Comparison of ENCODE assay signal across 25 cellular contexts in genomic region chr4:147566762-147567161, GRCh38. TPM values are rescaled to one million over a fixed set of nuclear protein-coding genes. Genes with fewer than 3 reads are reported as not detected.
DNase-seq lines count a peak whose midpoint lies in the region; ATAC-seq and TF ChIP-seq lines count a peak whose summit lies in the region.
"Had no signal": no experiment of that assay in that cellular context is flagged by ENCODE, and none has a peak within 500 bp of the region (broad histone marks: within the 10 kb centered on the region; RNA-seq: fewer than 3 reads in every experiment).

No MANE protein-coding gene starts in this region.

- no peak overlapping the region for H4K8ac ChIP-seq in IMR-90 (ENCODE audit: low read depth in 2 of 2, low read length in 2 of 2)

- no peak overlapping the region for H2BK20ac ChIP-seq in IMR-90 (ENCODE audit: low read depth, low read length)

- no TSS peak for BruUV-seq in IMR-90 (replicated peaks; lab: Mats Ljungman, UMichigan)
- BruUV-seq in Calu3 (replicated peaks; lab: Mats Ljungman, UMichigan) = no TSS peak

- no peak for TF ChIP-seq EP300 in esophagus muscularis mucosa (IDR thresholded peaks at IDR 0.05)

- H3K23ac ChIP-seq in IMR-90 (ENCODE audit: low read depth, low read length) = no peak overlapping the region

- no peak overlapping the region for H2AFZ ChIP-seq in GM23338
- no peak overlapping the region for H2AFZ ChIP-seq in IMR-90 (replicated peaks; ENCODE audit: low read length, poor library complexity)

- no peak overlapping the region for H3K4me3 Mint-ChIP-seq in GM23338
- H3K4me3 Mint-ChIP-seq in Calu3 (ENCODE audit: low read depth, unreplicated experiment) = no peak overlapping the region
- H3K4me3 Mint-ChIP-seq: B cell; CD4-positive, alpha-beta T cell; CD8-positive, alpha-beta T cell had no signal

- H3F3A ChIP-seq in GM23338 (replicated peaks; ENCODE audit: low read depth) = no peaks in the 10 kb centered on the region

- H3K9ac ChIP-seq in IMR-90 (ENCODE audit: low read depth, low read length) = no peak overlapping the region
- H3K9ac ChIP-seq: BLaER1 treated with 17β-estradiol and CSF1 and Interleukin-3, amounts not matched to agents 10 nM and 100 nM had no signal

- no peak for DNase-seq in GM23338 (ENCODE audit: low spot score)
- no peak for DNase-seq in IMR-90
- peak; percentile 29 for DNase-seq in esophagus muscularis mucosa (ENCODE audit: extremely low spot score)
- peak; percentile 55 for DNase-seq in kidney tubule cell (ENCODE audit: low spot score)
- DNase-seq in NCI-H345 (lab: John Stamatoyannopoulos, UW) = no peak
- DNase-seq in Calu3 = no peak
- DNase-seq: AML-193; Caco-2; CD4-positive, alpha-beta T cell; CD8-positive, alpha-beta T cell; DMS 273 treated with DMSO at 0.1 percent for 48 hours; DMS153; DMS53; DMS79; DND-41; EL; GDM1 had no signal

- H3K27me3 Mint-ChIP-seq in GM23338 (ENCODE audit: insufficient read depth, low read depth, poor library complexity) = no peaks in the 10 kb centered on the region
- H3K27me3 Mint-ChIP-seq in Calu3 (ENCODE audit: unreplicated experiment) = no peaks in the 10 kb centered on the region
- H3K27me3 Mint-ChIP-seq: B cell had no signal

- H3K27ac ChIP-seq in GM23338 (ENCODE audit: low read depth) (no peak overlapping the region), IMR-90 (ENCODE audit: insufficient read depth, low read length) (no peak overlapping the region), esophagus muscularis mucosa (replicated peaks in 1 of 4) (no peak overlapping the region)
- H3K27ac ChIP-seq: 22Rv1; A549; BLaER1 treated with 17β-estradiol and CSF1 and Interleukin-3, amounts not matched to agents 10 nM and 100 nM; C4-2B had no signal

- H3K4me3 ChIP-seq in GM23338 (no peak overlapping the region), IMR-90 (ENCODE audit: insufficient read depth, low read depth, low read length) (no peak overlapping the region), esophagus muscularis mucosa (no peak overlapping the region)
- H3K4me3 ChIP-seq: A549; BLaER1 treated with 17β-estradiol and CSF1 and Interleukin-3, amounts not matched to agents 10 nM and 100 nM; GM12878 had no signal

- no peak overlapping the region for H4K5ac ChIP-seq in IMR-90 (ENCODE audit: low read depth, low read length)

- in situ Hi-C loops in IMR-90 (cut with MboI; ENCODE audit: low sequenced_read_pairs) = no loop called here

- no peaks in the 10 kb centered on the region for H3K36me3 ChIP-seq in GM23338 (ENCODE audit: insufficient read depth)
- no peaks in the 10 kb centered on the region for H3K36me3 ChIP-seq in IMR-90 (ENCODE audit: control insufficient read depth, insufficient read depth, low read length)
- no peaks in the 10 kb centered on the region for H3K36me3 ChIP-seq in esophagus muscularis mucosa
- H3K36me3 ChIP-seq: BLaER1 treated with 17β-estradiol and CSF1 and Interleukin-3, amounts not matched to agents 10 nM and 100 nM had no signal

- intact Hi-C loops in IMR-90 (cut with micrococcal nuclease) = no loop called here
- intact Hi-C loops in esophagus muscularis mucosa (cut with DNase I) = no loop called here
- intact Hi-C loops in Calu3 (cut with micrococcal nuclease; ENCODE audit: unreplicated experiment) = no loop called here

- H3K4me1 ChIP-seq in GM23338 (ENCODE audit: insufficient read depth) (no peaks in the 10 kb centered on the region), IMR-90 (ENCODE audit: control insufficient read depth, insufficient read depth, low read length) (peaks cover 3% of the 10 kb centered on the region; the same call in 1 of the 2 replicates), esophagus muscularis mucosa (no peaks in the 10 kb centered on the region)
- H3K4me1 ChIP-seq: A549; BLaER1 treated with 17β-estradiol and CSF1 and Interleukin-3, amounts not matched to agents 10 nM and 100 nM; Caco-2 had no signal

- no peak for TF ChIP-seq CTCF in GM23338 (conservative IDR thresholded peaks at IDR 0.05; ENCODE audit: low read depth in 2 of 2)
- no peak for TF ChIP-seq CTCF in IMR-90 (conservative IDR thresholded peaks at IDR 0.05; ENCODE audit: low read depth, low read length)
- no peak for TF ChIP-seq CTCF in esophagus muscularis mucosa (IDR thresholded peaks at IDR 0.05)
- no peak for TF ChIP-seq CTCF in Calu3 (IDR thresholded peaks at IDR 0.05; ENCODE audit: unreplicated experiment)

- H2BK15ac ChIP-seq in IMR-90 (ENCODE audit: low read depth, low read length) = 0 out of 3 replicates have a peak overlapping the region, but pooled peaks have one; percentile 28

- H3K9me3 Mint-ChIP-seq in GM23338 (peaks cover 10% of the 10 kb centered on the region; the same call in 2 of the 3 replicates), Calu3 (ENCODE audit: low read depth, unreplicated experiment) (no peaks in the 10 kb centered on the region)
- H3K9me3 Mint-ChIP-seq: CD4-positive, alpha-beta T cell had no signal

- no peaks in the 10 kb centered on the region for H4K20me1 ChIP-seq in GM23338 (replicated peaks; ENCODE audit: insufficient read depth)
- H4K20me1 ChIP-seq in IMR-90 (ENCODE audit: insufficient read depth, low read length) = no peaks in the 10 kb centered on the region
- H4K20me1 ChIP-seq: BLaER1 treated with 17β-estradiol and CSF1 and Interleukin-3, amounts not matched to agents 10 nM and 100 nM had no signal

- no peaks in the 10 kb centered on the region for H3K9me2 ChIP-seq in GM23338 (ENCODE audit: insufficient read depth)

- H3K4me2 ChIP-seq in GM23338 (no peak overlapping the region), IMR-90 (ENCODE audit: low read depth, low read length) (no peak overlapping the region)
- H3K4me2 ChIP-seq: A549; BLaER1 treated with 17β-estradiol and CSF1 and Interleukin-3, amounts not matched to agents 10 nM and 100 nM had no signal

- H3K18ac ChIP-seq in IMR-90 (ENCODE audit: low read depth, low read length) = no peak overlapping the region

- no peaks in the 10 kb centered on the region for H3K79me2 ChIP-seq in GM23338 (replicated peaks; ENCODE audit: insufficient read depth)

- POLR2A ChIA-PET in IMR-90 (lab: Charles Lee; ENCODE audit: unreplicated experiment) = interaction anchor here (0.6 kb wide), 1 partner anchor 32 kb away, joined by 3 read pairs; no protein-coding TSS in a partner anchor

- TF ChIP-seq RAD21 in IMR-90 (IDR thresholded peaks at IDR 0.05; ENCODE audit: low read length) = no peak

- H3K79me1 ChIP-seq in IMR-90 (ENCODE audit: low read depth in 1 of 2, low read length in 2 of 2) = no peaks in the 10 kb centered on the region

- H3K4me1 Mint-ChIP-seq in GM23338 (peaks cover 10% of the 10 kb centered on the region; the same call in 1 of the 3 replicates), Calu3 (ENCODE audit: low read depth, unreplicated experiment) (no peaks in the 10 kb centered on the region)
- H3K4me1 Mint-ChIP-seq: B cell had no signal

- no peak overlapping the region for H4K91ac ChIP-seq in IMR-90 (ENCODE audit: insufficient read depth, low read depth, low read length)

- dilution Hi-C loops in IMR-90 (cut with HindIII; ENCODE audit: low sequenced_read_pairs, unreplicated experiment) = no loop called here

- no peak overlapping the region for H2BK120ac ChIP-seq in IMR-90 (ENCODE audit: low read depth, low read length)

- H3K9me1 ChIP-seq in IMR-90 (ENCODE audit: insufficient read depth, low read length) = no peaks in the 10 kb centered on the region

- H3K27me3 ChIP-seq in GM23338 (ENCODE audit: insufficient read depth) (no peaks in the 10 kb centered on the region), IMR-90 (ENCODE audit: control insufficient read depth, insufficient read depth, low read length) (no peaks in the 10 kb centered on the region), esophagus muscularis mucosa (no peaks in the 10 kb centered on the region)
- H3K27me3 ChIP-seq: BLaER1 treated with 17β-estradiol and CSF1 and Interleukin-3, amounts not matched to agents 10 nM and 100 nM had no signal

- no peak overlapping the region for H2AK5ac ChIP-seq in IMR-90 (ENCODE audit: low read depth, low read length)

- H3K36me3 Mint-ChIP-seq in GM23338 (ENCODE audit: low read depth) (no peaks in the 10 kb centered on the region), Calu3 (ENCODE audit: insufficient read depth, unreplicated experiment) (no peaks in the 10 kb centered on the region)
- H3K36me3 Mint-ChIP-seq: CD8-positive, alpha-beta T cell had no signal

- CTCF ChIA-PET in IMR-90 (lab: Yijun Ruan, JAX) = no interaction called here
- CTCF ChIA-PET in Calu3 (lab: Charles Lee) = no interaction called here

- no peak overlapping the region for H2BK5ac ChIP-seq in IMR-90 (ENCODE audit: low read depth, low read length, poor library complexity, severe bottlenecking)

- H3K9me3 ChIP-seq in IMR-90 (ENCODE audit: control insufficient read depth, insufficient read depth, low read length) (no peaks in the 10 kb centered on the region), esophagus muscularis mucosa (peaks cover 0 to 7% (median 3%) of the 10 kb centered on the region in 4 donors)
- H3K9me3 ChIP-seq: A549, Caco-2 had no signal

- no peak overlapping the region for H2AK9ac ChIP-seq in IMR-90 (replicated peaks; ENCODE audit: low read depth, low read length, poor library complexity)

- H3K4ac ChIP-seq in IMR-90 (ENCODE audit: low read depth, low read length) = no peak overlapping the region

- TF ChIP-seq POLR2A in IMR-90 (IDR thresholded peaks at IDR 0.05; ENCODE audit: low read depth, low read length) (no peak), esophagus muscularis mucosa (IDR thresholded peaks at IDR 0.05; ENCODE audit: low read depth) (no peak)

- ATAC-seq in GM23338 = peak; percentile 25; the same call in 1 of the 3 replicates
- no peak for ATAC-seq in IMR-90 (ENCODE audit: low read depth)
- no peak for ATAC-seq in HG02623 (IDR thresholded peaks at IDR 0.05; ENCODE audit: unreplicated experiment)
- ATAC-seq in HG02798 (IDR thresholded peaks at IDR 0.05; ENCODE audit: poor library complexity, unreplicated experiment) = no peak
- ATAC-seq: A549; CD8-positive, alpha-beta T cell; GM12878 had no signal

- H3K56ac ChIP-seq in IMR-90 (ENCODE audit: extremely low read depth, insufficient read depth, low read length) = no peak overlapping the region

- no peak overlapping the region for H3K14ac ChIP-seq in IMR-90 (replicated peaks; ENCODE audit: low read depth, low read length)

- no peak overlapping the region for H3K27ac Mint-ChIP-seq in GM23338
- no peak overlapping the region for H3K27ac Mint-ChIP-seq in Calu3 (ENCODE audit: unreplicated experiment)
- H3K27ac Mint-ChIP-seq: B cell; CD4-positive, alpha-beta T cell; CD8-positive, alpha-beta T cell had no signal

TF ChIP-seq in GM23338, 12 proteins besides CTCF, POLR2A, EP300 and RAD21 (continues in another document):
- TF ChIP-seq ZNF331 (CRISPR knock-in tag; IDR thresholded peaks at IDR 0.05; ENCODE audit: low read depth) (no peak), JUNB (IDR thresholded peaks at IDR 0.05; ENCODE audit: unreplicated experiment) (no peak)

TF ChIP-seq in IMR-90, 13 proteins besides CTCF, POLR2A, EP300 and RAD21 (continues in another document):
- no peak for TF ChIP-seq SMC3 (IDR thresholded peaks at IDR 0.05; ENCODE audit: low read depth, low read length)

RNA-seq across cellular contexts. Expression of gene TMEM184C, which starts 50.4 kb away (rescaled TPM):
- 42.2 TPM in 2 replicates for total RNA-seq in GM23338 (2014; rRNA removed; shearing (Covaris generic))
- polyA plus RNA-seq in GM23338 (2016; fragmentation: Nextera tagmentation; extraction: Ambion mirVana) (12.6 and 15.1 TPM in 2 replicates), IMR-90 (2012; rRNA removed) (13.5 and 17.4 TPM in 2 replicates)
- total RNA-seq in IMR-90 (2012; rRNA removed) (67.6 and 71.7 TPM in 2 replicates), esophagus muscularis mucosa (10 to 100 TPM; 15.4 to 22.1 (median 16.6) TPM), Calu3 (2022) (23.3 and 30.1 TPM in 2 replicates)
- polyA plus RNA-seq in IMR-90 (2012; cell fraction: cytosol; rRNA removed) = 12.7 TPM in 2 replicates
- 5.8 and 14.3 TPM in 2 replicates for polyA plus RNA-seq in IMR-90 (2012; cell fraction: nucleus; rRNA removed; ENCODE audit: low replicate concordance)

Comparison
In these comparisons a context has a peak if more than half of its experiments do, and no peak if none do; other contexts are left out.
1. DNase-seq: peak in esophagus muscularis mucosa (single experiment) and kidney tubule cell (single experiment); none in GM23338 (single experiment), IMR-90 (single experiment), NCI-H345 (single experiment) and Calu3 (single experiment).